ENCODE assay signal across 7 cellular contexts in genomic region chr4:3380336-3380735, GRCh38.
DNase-seq lines count a peak whose midpoint lies in the region; ATAC-seq, FAIRE-seq and TF ChIP-seq lines count a peak whose summit lies in the region.
"Not testable (repeated sequence)": the region's sequence is repeated elsewhere in the genome, so short reads cannot be mapped to it uniquely, and the experiment has no call there.

No MANE protein-coding gene starts in this region.

- not testable (repeated sequence) for H3K27me3 ChIP-seq in BLaER1; BLaER1 treated with 17β-estradiol and CSF1 and Interleukin-3, amounts not matched to agents 10 nM and 100 nM; sigmoid colon
- H3K27me3 ChIP-seq in K562 (ENCODE audit: control insufficient read depth in 2 of 2, insufficient read depth in 2 of 2, low read length in 2 of 2) = peaks cover 14 to 24% of the 10 kb centered on the region in 2 experiments

- H3K36me3 ChIP-seq in BLaER1 = peaks cover 73% of the 10 kb centered on the region
- H3K36me3 ChIP-seq in BLaER1 treated with 17β-estradiol and CSF1 and Interleukin-3, amounts not matched to agents 10 nM and 100 nM = peaks cover 25 to 63% (median 58%) of the 10 kb centered on the region in 11 experiments
- H3K36me3 ChIP-seq in HEK293 (ENCODE audit: control insufficient read depth in 2 of 2, insufficient read depth in 1 of 2, low read length in 2 of 2); K562 (ENCODE audit: control insufficient read depth, insufficient read depth, low read length); sigmoid colon: not testable (repeated sequence)

- not testable (repeated sequence) for H3K79me2 ChIP-seq in K562 (ENCODE audit: control insufficient read depth, insufficient read depth, low read length)

- not testable (repeated sequence) for H3K27ac ChIP-seq in BLaER1; BLaER1 treated with 17β-estradiol and CSF1 and Interleukin-3, amounts not matched to agents 10 nM and 100 nM; HEK293 (ENCODE audit: extremely low read depth, low read depth, low read length); K562 (ENCODE audit: extremely low read depth, low read depth, low read length); sigmoid colon

- H3K9me1 ChIP-seq in K562 (ENCODE audit: control insufficient read depth, insufficient read depth, low read length) = not testable (repeated sequence)

- TF ChIP-seq EP300 in K562 (IDR thresholded peaks at IDR 0.05; ENCODE audit: low read length); sigmoid colon (IDR thresholded peaks at IDR 0.05): not testable (repeated sequence)

- H3K36me3 Mint-ChIP-seq in osteocyte (ENCODE audit: unreplicated experiment) = peaks cover 12% of the 10 kb centered on the region

- H3K4me3 Mint-ChIP-seq in osteocyte (ENCODE audit: unreplicated experiment) = not testable (repeated sequence)

- DNase-seq in DMS53 (lab: John Stamatoyannopoulos, UW) (peak; percentile 38), osteocyte (ENCODE audit: extremely low spot score, unreplicated experiment) (peak; percentile 63), sigmoid colon (peak; percentile 20)
- DNase-seq in K562 (ENCODE audit: extremely low read depth in 1 of 4, low spot score in 3 of 4) = not testable (repeated sequence)

- ATAC-seq in K562 = not testable (repeated sequence)

- not testable (repeated sequence) for TF ChIP-seq POLR2A in K562 (conservative IDR thresholded peaks at IDR 0.05); sigmoid colon (IDR thresholded peaks at IDR 0.05)

- H3K4me1 ChIP-seq in BLaER1 = peaks cover 13% of the 10 kb centered on the region
- H3K4me1 ChIP-seq in BLaER1 treated with 17β-estradiol and CSF1 and Interleukin-3, amounts not matched to agents 10 nM and 100 nM = peaks cover 12 to 32% (median 20%) of the 10 kb centered on the region in 10 experiments
- not testable (repeated sequence) for H3K4me1 ChIP-seq in HEK293 (ENCODE audit: control insufficient read depth, insufficient read depth, low read length); K562 (replicated peaks in 1 of 2; ENCODE audit: control insufficient read depth in 2 of 2, insufficient read depth in 2 of 2, low read length in 2 of 2); sigmoid colon

- not testable (repeated sequence) for H2AFZ ChIP-seq in K562 (ENCODE audit: low read depth, low read length)

- not testable (repeated sequence) for BruUV-seq in K562 (replicated peaks; lab: Mats Ljungman, UMichigan)

- H3K27me3 Mint-ChIP-seq in osteocyte (ENCODE audit: unreplicated experiment) = not testable (repeated sequence)

- intact Hi-C loops in K562 (cut with micrococcal nuclease); sigmoid colon (cut with DNase I): not testable (repeated sequence)

- POLR2A ChIA-PET in HEK293 (lab: Yijun Ruan, JAX); K562 (lab: Yijun Ruan, JAX): not testable (repeated sequence)

- H3K4me2 ChIP-seq in BLaER1; BLaER1 treated with 17β-estradiol and CSF1 and Interleukin-3, amounts not matched to agents 10 nM and 100 nM; K562 (ENCODE audit: insufficient read depth, low read length): not testable (repeated sequence)

- H3K4me1 Mint-ChIP-seq in osteocyte (ENCODE audit: unreplicated experiment) = peaks cover 12% of the 10 kb centered on the region

- peak overlapping the region; percentile 24; the same call in 1 of the 2 replicates for H3K4me3 ChIP-seq in BLaER1
- peak overlapping the region in 6 of 10 experiments; percentile 0 to 34 (median 17); a peak in 5 of 20 replicates for H3K4me3 ChIP-seq in BLaER1 treated with 17β-estradiol and CSF1 and Interleukin-3, amounts not matched to agents 10 nM and 100 nM
- not testable (repeated sequence) for H3K4me3 ChIP-seq in HEK293 (ENCODE audit: low read depth, low read length); K562; sigmoid colon

- not testable (repeated sequence) for TF ChIP-seq RAD21 in K562 (CRISPR knock-in tag; conservative IDR thresholded peaks at IDR 0.05 in 1 of 2, IDR thresholded peaks at IDR 0.05 in 1 of 2)

- FAIRE-seq in K562 (lab: Jason Lieb, UNC) = not testable (repeated sequence)

- in situ Hi-C loops in K562 (cut with MboI) = not testable (repeated sequence)

- 43% methylated on average over 2 of the region's 3 CpGs for WGBS in K562 (ENCODE audit: insufficient coverage, low coverage, missing lambda C conversion rate)
- WGBS in sigmoid colon, 2 donors = 92 to 97% methylated on average over 3 of the region's 3 CpGs

- not testable (repeated sequence) for H3K9ac ChIP-seq in BLaER1; BLaER1 treated with 17β-estradiol and CSF1 and Interleukin-3, amounts not matched to agents 10 nM and 100 nM; K562 (ENCODE audit: insufficient read depth in 1 of 2, low read depth in 2 of 2, low read length in 2 of 2)

- peaks cover 48% of the 10 kb centered on the region for H4K20me1 ChIP-seq in BLaER1
- peaks cover 0 to 36% (median 7%) of the 10 kb centered on the region in 11 experiments; a peak in 9 of 22 replicates for H4K20me1 ChIP-seq in BLaER1 treated with 17β-estradiol and CSF1 and Interleukin-3, amounts not matched to agents 10 nM and 100 nM
- not testable (repeated sequence) for H4K20me1 ChIP-seq in K562 (replicated peaks; ENCODE audit: control insufficient read depth, insufficient read depth, low read length)

- not testable (repeated sequence) for TF ChIP-seq CTCF in HEK293 (tag by site-specific recombination; IDR thresholded peaks at IDR 0.05); K562 (IDR thresholded peaks at IDR 0.05 in 2 of 3, conservative IDR thresholded peaks at IDR 0.05 in 1 of 3; ENCODE audit: insufficient read depth in 2 of 3, low read depth in 1 of 3, low read length in 3 of 3); osteocyte (IDR thresholded peaks at IDR 0.05); sigmoid colon (IDR thresholded peaks at IDR 0.05)

- H3K9me3 ChIP-seq in BLaER1 = peaks cover 53% of the 10 kb centered on the region
- peaks cover 40 to 56% (median 53%) of the 10 kb centered on the region in 11 experiments for H3K9me3 ChIP-seq in BLaER1 treated with 17β-estradiol and CSF1 and Interleukin-3, amounts not matched to agents 10 nM and 100 nM (replicated peaks in 1 of 11)
- not testable (repeated sequence) for H3K9me3 ChIP-seq in HEK293 (ENCODE audit: control insufficient read depth, insufficient read depth, low read depth, low read length); K562 (replicated peaks; ENCODE audit: control insufficient read depth, insufficient read depth, low read depth, low read length); sigmoid colon

- not testable (repeated sequence) for H3K9me3 Mint-ChIP-seq in osteocyte (ENCODE audit: unreplicated experiment)

- not testable (repeated sequence) for H3K27ac Mint-ChIP-seq in osteocyte (ENCODE audit: unreplicated experiment)

- CTCF ChIA-PET in HEK293 (lab: Yijun Ruan, JAX); K562 (lab: Yijun Ruan, JAX; ENCODE audit: low intra/inter-chr PET ratio): not testable (repeated sequence)

TF ChIP-seq in K562, 482 proteins besides CTCF, POLR2A, EP300 and RAD21:
- peak; percentile 91 for TF ChIP-seq CBX5 (IDR thresholded peaks at IDR 0.05; ENCODE audit: borderline replicate concordance, low read depth)
- TF ChIP-seq CBX3 (IDR thresholded peaks at IDR 0.05; ENCODE audit: borderline replicate concordance in 1 of 2, low read length in 2 of 2) = peak in 1 of 2 experiments; percentile 69; a peak in 1 of 3 replicates
- TF ChIP-seq, protein P1, sequence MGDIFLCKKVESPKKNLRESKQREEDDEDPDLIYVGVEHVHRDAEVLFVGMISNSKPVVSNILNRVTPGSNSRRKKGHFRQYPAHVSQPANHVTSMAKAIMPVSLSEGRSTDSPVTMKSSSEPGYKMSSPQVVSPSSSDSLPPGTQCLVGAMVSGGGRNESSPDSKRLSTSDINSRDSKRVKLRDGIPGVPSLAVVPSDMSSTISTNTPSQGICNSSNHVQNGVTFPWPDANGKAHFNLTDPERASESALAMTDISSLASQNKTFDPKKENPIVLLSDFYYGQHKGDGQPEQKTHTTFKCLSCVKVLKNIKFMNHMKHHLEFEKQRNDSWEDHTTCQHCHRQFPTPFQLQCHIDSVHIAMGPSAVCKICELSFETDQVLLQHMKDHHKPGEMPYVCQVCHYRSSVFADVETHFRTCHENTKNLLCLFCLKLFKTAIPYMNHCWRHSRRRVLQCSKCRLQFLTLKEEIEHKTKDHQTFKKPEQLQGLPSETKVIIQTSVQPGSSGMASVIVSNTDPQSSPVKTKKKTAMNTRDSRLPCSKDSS (IDR thresholded peaks at IDR 0.05; ENCODE audit: low read depth, partially characterized antibody) = peak; percentile 16
TF ChIP-seq in K562: peak in this region for 3; not testable (repeated sequence) for 479.
